ENCODE assay signal across 1 cellular context in genomic region chr9:19116391-19116790, GRCh38.
TF ChIP-seq lines count a peak whose summit lies in the region.

No MANE protein-coding gene starts in this region.

TF ChIP-seq in WTC11, 78 proteins besides CTCF, POLR2A, EP300 and RAD21 (continued from another document):
- TF ChIP-seq, protein P1, sequence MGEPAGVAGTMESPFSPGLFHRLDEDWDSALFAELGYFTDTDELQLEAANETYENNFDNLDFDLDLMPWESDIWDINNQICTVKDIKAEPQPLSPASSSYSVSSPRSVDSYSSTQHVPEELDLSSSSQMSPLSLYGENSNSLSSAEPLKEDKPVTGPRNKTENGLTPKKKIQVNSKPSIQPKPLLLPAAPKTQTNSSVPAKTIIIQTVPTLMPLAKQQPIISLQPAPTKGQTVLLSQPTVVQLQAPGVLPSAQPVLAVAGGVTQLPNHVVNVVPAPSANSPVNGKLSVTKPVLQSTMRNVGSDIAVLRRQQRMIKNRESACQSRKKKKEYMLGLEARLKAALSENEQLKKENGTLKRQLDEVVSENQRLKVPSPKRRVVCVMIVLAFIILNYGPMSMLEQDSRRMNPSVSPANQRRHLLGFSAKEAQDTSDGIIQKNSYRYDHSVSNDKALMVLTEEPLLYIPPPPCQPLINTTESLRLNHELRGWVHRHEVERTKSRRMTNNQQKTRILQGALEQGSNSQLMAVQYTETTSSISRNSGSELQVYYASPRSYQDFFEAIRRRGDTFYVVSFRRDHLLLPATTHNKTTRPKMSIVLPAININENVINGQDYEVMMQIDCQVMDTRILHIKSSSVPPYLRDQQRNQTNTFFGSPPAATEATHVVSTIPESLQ (CRISPR knock-in tag; IDR thresholded peaks at IDR 0.05) = no peak
- no peak for TF ChIP-seq ETV6 (CRISPR knock-in tag; IDR thresholded peaks at IDR 0.05)
- no peak for TF ChIP-seq ATF1 (CRISPR knock-in tag; IDR thresholded peaks at IDR 0.05)
- no peak for TF ChIP-seq ZNF121 (CRISPR knock-in tag; IDR thresholded peaks at IDR 0.05)
- TF ChIP-seq GRHL2 (CRISPR knock-in tag; IDR thresholded peaks at IDR 0.05; ENCODE audit: insufficient replicate concordance, severe bottlenecking) = no peak
- TF ChIP-seq, protein P2, sequence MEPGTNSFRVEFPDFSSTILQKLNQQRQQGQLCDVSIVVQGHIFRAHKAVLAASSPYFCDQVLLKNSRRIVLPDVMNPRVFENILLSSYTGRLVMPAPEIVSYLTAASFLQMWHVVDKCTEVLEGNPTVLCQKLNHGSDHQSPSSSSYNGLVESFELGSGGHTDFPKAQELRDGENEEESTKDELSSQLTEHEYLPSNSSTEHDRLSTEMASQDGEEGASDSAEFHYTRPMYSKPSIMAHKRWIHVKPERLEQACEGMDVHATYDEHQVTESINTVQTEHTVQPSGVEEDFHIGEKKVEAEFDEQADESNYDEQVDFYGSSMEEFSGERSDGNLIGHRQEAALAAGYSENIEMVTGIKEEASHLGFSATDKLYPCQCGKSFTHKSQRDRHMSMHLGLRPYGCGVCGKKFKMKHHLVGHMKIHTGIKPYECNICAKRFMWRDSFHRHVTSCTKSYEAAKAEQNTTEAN (CRISPR knock-in tag; IDR thresholded peaks at IDR 0.05) = no peak
- TF ChIP-seq, protein P3, sequence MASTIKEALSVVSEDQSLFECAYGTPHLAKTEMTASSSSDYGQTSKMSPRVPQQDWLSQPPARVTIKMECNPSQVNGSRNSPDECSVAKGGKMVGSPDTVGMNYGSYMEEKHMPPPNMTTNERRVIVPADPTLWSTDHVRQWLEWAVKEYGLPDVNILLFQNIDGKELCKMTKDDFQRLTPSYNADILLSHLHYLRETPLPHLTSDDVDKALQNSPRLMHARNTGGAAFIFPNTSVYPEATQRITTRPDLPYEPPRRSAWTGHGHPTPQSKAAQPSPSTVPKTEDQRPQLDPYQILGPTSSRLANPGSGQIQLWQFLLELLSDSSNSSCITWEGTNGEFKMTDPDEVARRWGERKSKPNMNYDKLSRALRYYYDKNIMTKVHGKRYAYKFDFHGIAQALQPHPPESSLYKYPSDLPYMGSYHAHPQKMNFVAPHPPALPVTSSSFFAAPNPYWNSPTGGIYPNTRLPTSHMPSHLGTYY (CRISPR knock-in tag; IDR thresholded peaks at IDR 0.05) = no peak
- TF ChIP-seq ZNF671 (CRISPR knock-in tag; IDR thresholded peaks at IDR 0.05) = no peak
- no peak for TF ChIP-seq TP53 (CRISPR knock-in tag; IDR thresholded peaks at IDR 0.05)
TF ChIP-seq in WTC11: peak in this region for 0.
